Comparison of ENCODE assay signal across 18 cellular contexts in the genomic region with DNA sequence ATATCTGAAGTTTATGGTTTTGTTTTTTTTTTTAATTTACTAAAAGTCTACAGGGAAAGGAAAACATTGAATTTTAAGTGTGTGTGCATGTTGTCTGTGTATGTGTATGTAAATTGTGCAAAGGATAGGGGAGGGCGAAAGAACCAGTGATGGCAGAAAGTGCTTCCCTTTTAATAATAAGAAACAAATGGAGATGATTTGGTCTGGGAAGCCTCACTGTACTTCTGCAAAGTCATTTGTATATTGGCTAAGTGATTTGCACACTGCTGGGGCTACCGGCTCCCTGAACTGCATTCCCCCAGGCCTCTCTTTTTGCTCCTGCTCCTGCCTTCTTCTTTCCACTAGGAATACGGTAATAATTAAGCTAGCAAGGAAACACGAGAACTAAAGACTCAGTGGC.
"Had no signal": no experiment of that assay in that cellular context is flagged by ENCODE, and none has a peak within 500 bp of the region (broad histone marks: within the 10 kb centered on the region; RNA-seq: fewer than 3 reads in every experiment).

No MANE protein-coding gene starts in this region.

- H3K36me3 ChIP-seq: heart left ventricle, tibial nerve had no signal

- H3K27ac Mint-ChIP-seq: activated naive CD4-positive, alpha-beta T cell treated with anti-CD3 and anti-CD28 coated beads for 36 hours; activated naive CD8-positive, alpha-beta T cell treated with anti-CD3 and anti-CD28 coated beads, Interleukin-2, amount 50 U/mL, for 24 hours; activated T-helper 2 cell treated with anti-CD3 and anti-CD28 coated beads, Interferon-gamma antibody, Interleukin-2, Interleukin-4, amounts not matched to agents 10 μg/mL and 5 μg/mL and 100 μg/mL, durations not matched to agents 14 hours and 24 hours and 36 hours; stimulated activated naive B cell treated with anti-CD40 and anti-IgM and Interleukin-4, amounts not matched to agents 10 μg/mL and 1 μg/mL and 100 μg/mL, for 72 hours had no signal

- H3K4me3 Mint-ChIP-seq: activated naive CD4-positive, alpha-beta T cell treated with anti-CD3 and anti-CD28 coated beads for 36 hours; activated naive CD8-positive, alpha-beta T cell treated with anti-CD3 and anti-CD28 coated beads, Interleukin-2, amount 50 U/mL, for 24 hours; effector memory CD8-positive, alpha-beta T cell; stimulated activated naive B cell treated with anti-CD40 and anti-IgM and Interleukin-4, amounts not matched to agents 10 μg/mL and 1 μg/mL and 100 μg/mL, for 72 hours had no signal

- H3K9me3 ChIP-seq: heart left ventricle, tibial nerve had no signal

- ATAC-seq: activated naive CD8-positive, alpha-beta T cell treated with anti-CD3 and anti-CD28 coated beads, Interleukin-2, amount 50 U/mL, for 24 hours; effector memory CD8-positive, alpha-beta T cell; heart left ventricle; stimulated activated naive B cell treated with anti-CD40 and anti-IgM and Interleukin-4, amounts not matched to agents 10 μg/mL and 1 μg/mL and 100 μg/mL, for 72 hours had no signal

- H3K36me3 Mint-ChIP-seq: stimulated activated naive B cell treated with anti-CD40 and anti-IgM and Interleukin-4, amounts not matched to agents 10 μg/mL and 1 μg/mL and 100 μg/mL, for 72 hours had no signal

- H3K4me3 ChIP-seq: lung, tibial nerve had no signal

- H3K27me3 Mint-ChIP-seq: activated naive CD8-positive, alpha-beta T cell treated with anti-CD3 and anti-CD28 coated beads, Interleukin-2, amount 50 U/mL, for 24 hours; effector memory CD8-positive, alpha-beta T cell; stimulated activated naive B cell treated with anti-CD40 and anti-IgM and Interleukin-4, amounts not matched to agents 10 μg/mL and 1 μg/mL and 100 μg/mL, for 72 hours had no signal

- H3K27ac ChIP-seq: parathyroid adenoma, tibial nerve, VCaP had no signal

- DNase-seq: activated CD4-positive, alpha-beta T cell treated with anti-CD3 and anti-CD28 coated beads for 1 hour; activated CD4-positive, alpha-beta T cell treated with anti-CD3 and anti-CD28 coated beads, Interleukin-2, amount 50 U/mL, for 48 hours; activated naive CD4-positive, alpha-beta T cell treated with anti-CD3 and anti-CD28 coated beads for 36 hours; activated naive CD8-positive, alpha-beta T cell treated with anti-CD3 and anti-CD28 coated beads, Interleukin-2, amount 50 U/mL, for 24 hours; aorta; cerebellar nuclear complex; effector memory CD8-positive, alpha-beta T cell; heart left ventricle; immature natural killer cell; midbrain; stimulated activated CD4-positive, alpha-beta T cell treated with anti-CD3 and anti-CD28 coated beads, Interleukin-2, amount 100 ng/mL, for 48 hours; stimulated activated naive B cell treated with anti-CD40 and anti-IgM and Interleukin-4, amounts not matched to agents 10 μg/mL and 1 μg/mL and 100 μg/mL, for 72 hours; T-helper 1 cell had no signal

- H3K9me3 Mint-ChIP-seq: activated naive CD4-positive, alpha-beta T cell treated with anti-CD3 and anti-CD28 coated beads for 36 hours; activated naive CD8-positive, alpha-beta T cell treated with anti-CD3 and anti-CD28 coated beads, Interleukin-2, amount 50 U/mL, for 24 hours; activated T-helper 2 cell treated with anti-CD3 and anti-CD28 coated beads, Interferon-gamma antibody, Interleukin-2, Interleukin-4, amounts not matched to agents 10 μg/mL and 5 μg/mL and 100 μg/mL, durations not matched to agents 14 hours and 24 hours and 36 hours; effector memory CD8-positive, alpha-beta T cell; immature natural killer cell; stimulated activated naive B cell treated with anti-CD40 and anti-IgM and Interleukin-4, amounts not matched to agents 10 μg/mL and 1 μg/mL and 100 μg/mL, for 72 hours had no signal

- H3K27me3 ChIP-seq: heart left ventricle, tibial nerve had no signal
